In the genomic region with DNA sequence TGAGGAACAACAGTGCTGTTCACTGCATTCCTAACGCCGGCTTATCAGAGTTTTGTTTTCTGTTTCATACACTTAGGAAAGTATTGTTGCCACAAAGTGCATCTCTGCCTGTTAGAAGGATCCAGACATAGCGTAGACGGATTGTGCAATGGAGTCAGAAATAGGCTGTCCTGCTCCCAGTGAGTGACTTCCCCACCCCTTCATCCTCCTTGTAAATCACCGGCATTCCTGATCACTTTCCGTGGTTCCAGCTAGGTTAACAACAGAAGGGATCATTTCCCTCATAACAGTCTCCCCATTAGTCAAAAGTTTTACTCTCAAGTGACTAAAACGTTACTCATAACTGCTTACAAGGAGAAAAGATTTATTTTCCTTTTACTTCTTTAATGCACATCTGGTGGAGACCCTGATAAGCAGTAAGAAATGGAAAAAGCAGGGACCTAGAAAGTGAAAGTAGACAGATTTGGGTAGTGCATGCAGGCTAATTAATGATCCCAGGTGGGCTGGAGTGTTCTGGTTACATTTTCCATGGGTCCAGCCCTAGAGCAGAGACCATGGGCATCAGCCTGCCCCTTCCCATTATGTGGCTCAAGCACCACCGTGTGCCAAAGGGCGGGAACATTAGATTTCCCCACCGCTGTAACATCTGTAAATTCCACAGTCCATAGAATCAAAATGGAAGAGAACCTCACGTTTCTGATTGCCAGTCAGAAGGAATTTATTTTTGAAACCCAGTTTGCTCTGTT, we compare ENCODE assay signal across 10 cellular contexts.
DNase-seq lines count a peak whose midpoint lies in the region; FAIRE-seq lines count a peak whose summit lies in the region.
"Had no signal": no experiment of that assay in that cellular context is flagged by ENCODE, and none has a peak within 500 bp of the region (broad histone marks: within the 10 kb centered on the region; RNA-seq: fewer than 3 reads in every experiment).

No MANE protein-coding gene starts in this region.

- H3K27me3 ChIP-seq in duodenal mucosa (ENCODE audit: control insufficient read depth in 1 of 2, insufficient read depth in 2 of 2, low read length in 2 of 2) (no peaks in the 10 kb centered on the region), muscle layer of duodenum (ENCODE audit: low read depth, low read length) (no peaks in the 10 kb centered on the region)

- DNase-seq in AG08395 (ENCODE audit: low spot score) (peak; percentile 73), HTR-8/SVneo (ENCODE audit: insufficient read length, low spot score) (peak; percentile 23), HuH-7 (ENCODE audit: low spot score) (no peak), NK-92 (lab: John Stamatoyannopoulos, UW; ENCODE audit: unreplicated experiment) (no peak), germinal center (ENCODE audit: low spot score) (no peak), SIG-M5 treated with dmso at 0.1 percent for 504 hours (lab: John Stamatoyannopoulos, UW; ENCODE audit: unreplicated experiment) (no peak)
- DNase-seq: activated CD4-positive, alpha-beta memory T cell treated with anti-CD3 and anti-CD28 coated beads for 36 hours; NCI-H187 had no signal

- H3K4me1 ChIP-seq in duodenal mucosa (ENCODE audit: control insufficient read depth in 1 of 2, insufficient read depth in 2 of 2, low read length in 2 of 2) (peaks cover 0 to 15% of the 10 kb centered on the region in 2 donors), muscle layer of duodenum (ENCODE audit: control insufficient read depth in 1 of 2, insufficient read depth in 2 of 2, low read length in 2 of 2) (peaks cover 0 to 25% of the 10 kb centered on the region in 2 donors)

- H3K27ac ChIP-seq in duodenal mucosa (ENCODE audit: low read depth, low read length) = no peak overlapping the region
- H3K27ac ChIP-seq in muscle layer of duodenum (ENCODE audit: low read length) = no peak overlapping the region

- H3K36me3 ChIP-seq in duodenal mucosa (ENCODE audit: control insufficient read depth in 1 of 2, insufficient read depth in 2 of 2, low read length in 2 of 2) = no peaks in the 10 kb centered on the region
- no peaks in the 10 kb centered on the region for H3K36me3 ChIP-seq in muscle layer of duodenum (ENCODE audit: control insufficient read depth in 1 of 2, insufficient read depth in 2 of 2, low read length in 2 of 2)

- no peak for FAIRE-seq in HTR-8/SVneo (lab: Jason Lieb, UNC)

- H3K9ac ChIP-seq in duodenal mucosa (ENCODE audit: low read depth in 1 of 2, low read length in 2 of 2) = no peak overlapping the region

- no peaks in the 10 kb centered on the region for H3K9me3 ChIP-seq in duodenal mucosa (ENCODE audit: control insufficient read depth in 1 of 2, low read length in 2 of 2)
- no peaks in the 10 kb centered on the region for H3K9me3 ChIP-seq in muscle layer of duodenum (ENCODE audit: control insufficient read depth in 1 of 2, low read length in 2 of 2)

- H3K4me3 ChIP-seq in duodenal mucosa (ENCODE audit: low read depth in 1 of 2, low read length in 2 of 2) = peak overlapping the region; percentile 59 to 63
- H3K4me3 ChIP-seq in muscle layer of duodenum (ENCODE audit: low read depth in 1 of 2, low read length in 2 of 2) = peak overlapping the region; percentile 38 to 54

Comparison
In these comparisons a context has a peak if more than half of its experiments do, and no peak if none do; other contexts are left out.
1. DNase-seq: peak in AG08395 (single experiment) and HTR-8/SVneo (single experiment); none in HuH-7 (single experiment), NK-92 (single experiment), germinal center (single experiment) and SIG-M5 treated with dmso at 0.1 percent for 504 hours (single experiment).